Comparison of ENCODE assay signal across 1 cellular context in genomic region chr14:74510955-74511354, GRCh38.
TF ChIP-seq lines count a peak whose summit lies in the region.

No MANE protein-coding gene starts in this region.

TF ChIP-seq in SK-N-SH, 30 proteins besides CTCF, POLR2A, EP300 and RAD21 (continued from another document):
- TF ChIP-seq ZBTB33 (IDR thresholded peaks at IDR 0.05; ENCODE audit: borderline replicate concordance, low read depth) (no peak), TEAD4 (IDR thresholded peaks at IDR 0.05; ENCODE audit: borderline replicate concordance, insufficient read depth) (no peak), TCF12 (IDR thresholded peaks at IDR 0.05) (no peak), NRF1 (IDR thresholded peaks at IDR 0.05; ENCODE audit: low read depth, low read length) (no peak), PBX3 (IDR thresholded peaks at IDR 0.05) (no peak), NFIC (IDR thresholded peaks at IDR 0.05; ENCODE audit: borderline replicate concordance) (no peak), USF2 (IDR thresholded peaks at IDR 0.05; ENCODE audit: borderline replicate concordance, low read depth, low read length) (no peak), ELF1 (IDR thresholded peaks at IDR 0.05) (no peak), MEF2A (IDR thresholded peaks at IDR 0.05; ENCODE audit: borderline replicate concordance, low read depth) (no peak)
